ENCODE assay signal across 8 cellular contexts in the genomic region with DNA sequence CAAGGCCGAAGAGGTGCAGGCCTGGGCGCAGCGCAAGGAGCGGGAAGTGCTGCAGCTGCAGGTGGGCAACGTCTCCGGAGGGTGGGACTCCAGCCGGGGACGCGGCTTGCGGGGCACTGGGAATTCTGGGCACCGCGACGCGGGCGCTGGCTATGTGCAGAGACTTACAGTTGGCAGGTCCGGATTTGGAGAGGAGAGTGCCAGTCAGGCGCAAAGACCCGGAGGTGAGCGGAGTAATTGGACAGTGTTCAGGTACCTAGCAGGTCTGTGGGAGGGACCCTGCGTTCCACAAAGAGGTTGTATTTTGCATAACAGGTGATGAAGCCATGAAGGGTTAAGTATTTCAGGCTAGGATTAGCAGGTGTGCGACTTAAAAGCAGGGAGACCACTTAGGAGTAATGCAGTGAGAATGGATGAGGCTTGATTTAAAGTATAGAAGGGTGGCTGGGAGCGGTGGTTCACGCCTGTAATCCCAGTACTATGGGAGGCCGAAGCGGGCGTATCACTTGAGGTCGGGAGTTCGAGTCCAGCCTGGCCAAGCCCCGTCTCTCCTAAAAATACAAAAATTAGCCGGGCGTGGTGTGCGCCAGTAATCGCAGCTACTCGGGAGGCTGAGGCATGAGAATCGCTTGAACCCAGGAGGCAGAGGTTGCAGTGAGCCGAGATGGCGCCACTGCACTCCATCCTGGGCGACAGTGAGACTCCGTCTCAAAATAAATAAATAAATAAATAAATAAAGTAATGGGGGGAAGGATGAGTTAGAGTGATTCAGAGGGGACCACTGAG. TPM values are rescaled to one million over a fixed set of nuclear protein-coding genes. Genes with fewer than 3 reads are reported as not detected.
DNase-seq lines count a peak whose midpoint lies in the region; ATAC-seq, FAIRE-seq and TF ChIP-seq lines count a peak whose summit lies in the region.

No MANE protein-coding gene starts in this region.

- H3K36me3 Mint-ChIP-seq in brain = peaks cover 29% of the 10 kb centered on the region

- H3K27me3 ChIP-seq in HepG2 (ENCODE audit: control insufficient read depth in 1 of 2, insufficient read depth in 2 of 2, low read length in 2 of 2) = no peaks in the 10 kb centered on the region; a peak in 1 of 5 replicates
- no peaks in the 10 kb centered on the region for H3K27me3 ChIP-seq in thyroid gland

- no peak for TF ChIP-seq CTCF in 22Rv1 (IDR thresholded peaks at IDR 0.05)
- TF ChIP-seq CTCF in brain (conservative IDR thresholded peaks at IDR 0.05) = no peak
- TF ChIP-seq CTCF in HepG2 (CRISPR knock-in tag; IDR thresholded peaks at IDR 0.05) = no peak
- no peak for TF ChIP-seq CTCF in thyroid gland (IDR thresholded peaks at IDR 0.05)

- no peak for TF ChIP-seq POLR2A in HepG2 (IDR thresholded peaks at IDR 0.05; ENCODE audit: insufficient read depth in 1 of 2, low read depth in 2 of 2, low read length in 2 of 2)
- peak in 1 of 2 donors; percentile 52 for TF ChIP-seq POLR2A in thyroid gland (IDR thresholded peaks at IDR 0.05)

- H3K79me2 ChIP-seq in HepG2 (ENCODE audit: insufficient read depth, low read length) = peaks cover 18% of the 10 kb centered on the region

- H3K4me3 ChIP-seq in HepG2 (replicated peaks in 1 of 3; ENCODE audit: insufficient read depth in 1 of 3, low read depth in 2 of 3, low read length in 3 of 3) (peak overlapping the region; percentile 89 to 97 (median 95)), thyroid gland (replicated peaks in 1 of 3) (peak overlapping the region; percentile 87 to 96 (median 89))

- DNase-seq in NCI-H2227 treated with DMSO at 0.1 percent for 48 hours (lab: John Stamatoyannopoulos, UW) = peak; percentile 37
- peak; percentile 47 for DNase-seq in HepG2 (ENCODE audit: low spot score)
- DNase-seq in thyroid gland = peak; percentile 64 to 75
- DNase-seq in T-helper 9 cell = no peak

- no peaks in the 10 kb centered on the region for H3K9me3 ChIP-seq in HepG2 (ENCODE audit: low read length)
- H3K9me3 ChIP-seq in thyroid gland = no peaks in the 10 kb centered on the region

- in situ Hi-C loops in HepG2 (cut with HindIII; ENCODE audit: extremely low pct_ligation_motif_present, low pct_unique_long_range_greater_than_20kb) = no loop called here

- CTCF ChIA-PET in HepG2 (lab: Yijun Ruan, JAX; ENCODE audit: low intra/inter-chr PET ratio, low total read pairs) = no interaction called here

- H2AFZ ChIP-seq in HepG2 (ENCODE audit: low read length) = no peak overlapping the region

- peaks cover 18 to 29% of the 10 kb centered on the region in 2 experiments for H3K36me3 ChIP-seq in HepG2 (replicated peaks in 1 of 2; ENCODE audit: control insufficient read depth in 1 of 2, insufficient read depth in 2 of 2, low read length in 2 of 2)
- H3K36me3 ChIP-seq in thyroid gland = peaks cover 15 to 24% of the 10 kb centered on the region in 2 donors

- no TSS peak for BruUV-seq in HepG2 (replicated peaks; lab: Mats Ljungman, UMichigan)

- peak overlapping the region; percentile 63 to 95 (median 88) for H3K27ac Mint-ChIP-seq in brain

- no peaks in the 10 kb centered on the region for H3K9me3 Mint-ChIP-seq in brain

- no peak for FAIRE-seq in HepG2 (lab: Jason Lieb, UNC)

- H4K20me1 ChIP-seq in HepG2 (ENCODE audit: insufficient read depth, low read length) = no peaks in the 10 kb centered on the region

- H3K27ac ChIP-seq in 22Rv1 (peak overlapping the region; percentile 88), HepG2 (ENCODE audit: extremely low read length, insufficient read depth, low read length) (peak overlapping the region; percentile 85), thyroid gland (peak overlapping the region in 2 of 3 donors; percentile 64 to 83)

- peaks cover 44% of the 10 kb centered on the region for H3K4me1 ChIP-seq in HepG2 (ENCODE audit: insufficient read depth, low read length)
- peaks cover 10 to 17% of the 10 kb centered on the region in 2 donors for H3K4me1 ChIP-seq in thyroid gland

- WGBS in HepG2 (ENCODE audit: low lambda C conversion rate) = 49% methylated on average over 29 of the region's 39 CpGs
- 49 to 52% methylated on average over 29 of the region's 39 CpGs for WGBS in thyroid gland, 2 donors

- intact Hi-C loops in HepG2 (cut with micrococcal nuclease; ENCODE audit: unreplicated experiment) = loop anchor here (10.0 kb wide), 1 partner anchor 132 kb away; no protein-coding TSS in a partner anchor
- intact Hi-C loops in thyroid gland (cut with DNase I) = no loop called here

- POLR2A ChIA-PET in HepG2 (lab: Yijun Ruan, JAX) = interaction anchor here (0.7 to 2.4 kb wide), 4 partner anchors 10 to 100 kb away, joined by 3 to 10 read pairs (median 4); no protein-coding TSS in a partner anchor

- peak overlapping the region; percentile 90 to 93 (median 91) for H3K4me3 Mint-ChIP-seq in brain

- peak overlapping the region; percentile 99 for H3K4me2 ChIP-seq in HepG2 (ENCODE audit: low read depth, low read length)

- ATAC-seq in GM21447 (IDR thresholded peaks at IDR 0.05; ENCODE audit: unreplicated experiment) (peak; percentile 4), HepG2 (peak; percentile 3), HG03095 (IDR thresholded peaks at IDR 0.05; ENCODE audit: unreplicated experiment) (no peak)

- peaks cover 20% of the 10 kb centered on the region for H3K4me1 Mint-ChIP-seq in brain

- no peak for TF ChIP-seq EP300 in HepG2 (IDR thresholded peaks at IDR 0.05; ENCODE audit: low read depth in 2 of 2, low read length in 2 of 2)
- no peak for TF ChIP-seq EP300 in HepG2 (CRISPR knock-in tag; IDR thresholded peaks at IDR 0.05; ENCODE audit: borderline replicate concordance)

- no peaks in the 10 kb centered on the region for H3K27me3 Mint-ChIP-seq in brain

- peak overlapping the region; percentile 89 for H3K9ac ChIP-seq in HepG2 (ENCODE audit: insufficient read depth, low read depth, low read length)

- TF ChIP-seq RAD21 in HepG2 (CRISPR knock-in tag; IDR thresholded peaks at IDR 0.05) = no peak

RNA-seq across cellular contexts. Expression of gene MRPS26, which starts 1.0 kb away (rescaled TPM):
- polyA plus RNA-seq in brain (ENCODE audit: insufficient read depth, low read depth, low replicate concordance) (107 TPM), HepG2 (2011; rRNA removed) (89.8 and 96.6 TPM in 2 replicates)
- total RNA-seq in HepG2 (2016; rRNA removed; fragmentation: Illumina TruSeq; extraction: Trizol) (187 and 201 TPM in 2 replicates), thyroid gland (100 to 1,000 TPM in 2 of 4 donors, 10 to 100 TPM in 2; 56.3 to 148 (median 86.4) TPM)
- 73.7 and 85.4 TPM in 2 replicates for total RNA-seq in HepG2 (2016; cell fraction: cytosol; rRNA removed; fragmentation: Illumina TruSeq; extraction: Trizol; ENCODE audit: low read depth)
- total RNA-seq in HepG2 (2016; cell fraction: insoluble cytoplasmic fraction; rRNA removed; fragmentation: Illumina TruSeq; extraction: Trizol) = 186 and 201 TPM in 2 replicates
- total RNA-seq in HepG2 (2016; cell fraction: membrane; rRNA removed; fragmentation: Illumina TruSeq; extraction: Trizol) = 110 and 125 TPM in 2 replicates
- total RNA-seq in HepG2 (2016; cell fraction: nucleus; rRNA removed; fragmentation: Illumina TruSeq; extraction: Trizol) = 63.7 and 71.2 TPM in 2 replicates
- polyA plus RNA-seq in HepG2 (2011; cell fraction: cytosol; rRNA removed) = 91.9 and 140 TPM in 2 replicates
- 52.3 and 57.4 TPM in 2 replicates for polyA plus RNA-seq in HepG2 (2011; cell fraction: nucleus; rRNA removed)
- polyA plus RNA-seq in HepG2 (2012) = 67.7 and 77.8 TPM in 2 replicates
- polyA plus RNA-seq in HepG2 (2016; cell fraction: cytosol; fragmentation: Illumina TruSeq; extraction: Trizol; ENCODE audit: low read depth) = 65.7 and 79.0 TPM in 2 replicates
- 195 and 204 TPM in 2 replicates for polyA plus RNA-seq in HepG2 (2016; cell fraction: insoluble cytoplasmic fraction; fragmentation: Illumina TruSeq; extraction: Trizol; ENCODE audit: low read depth)
- polyA plus RNA-seq in HepG2 (2016; cell fraction: membrane; fragmentation: Illumina TruSeq; extraction: Trizol; ENCODE audit: low read depth) = 80.8 and 93.5 TPM in 2 replicates
- 120 and 125 TPM in 2 replicates for polyA plus RNA-seq in HepG2 (2016; cell fraction: nucleus; fragmentation: Illumina TruSeq; extraction: Trizol; ENCODE audit: insufficient read depth, low read depth)
- polyA minus RNA-seq in HepG2 (2011; rRNA and poly(A)+ RNA removed; ENCODE audit: low replicate concordance) = 22.4 and 55.0 TPM in 2 replicates
- 24.7 and 35.9 TPM in 2 replicates for polyA minus RNA-seq in HepG2 (2011; cell fraction: cytosol; rRNA and poly(A)+ RNA removed)
- polyA minus RNA-seq in HepG2 (2011; cell fraction: nucleus; rRNA and poly(A)+ RNA removed) = 13.3 and 16.5 TPM in 2 replicates

RNA-seq across cellular contexts. Expression of gene GNRH2, which starts 3.4 kb away (rescaled TPM):
- 1.7 TPM for polyA plus RNA-seq in brain (ENCODE audit: insufficient read depth, low read depth, low replicate concordance)
- total RNA-seq in HepG2 (2016; rRNA removed; fragmentation: Illumina TruSeq; extraction: Trizol) = not detected in 2 replicates
- not detected in 2 replicates for total RNA-seq in HepG2 (2016; cell fraction: cytosol; rRNA removed; fragmentation: Illumina TruSeq; extraction: Trizol; ENCODE audit: low read depth)
- total RNA-seq in HepG2 (2016; cell fraction: insoluble cytoplasmic fraction; rRNA removed; fragmentation: Illumina TruSeq; extraction: Trizol) = 0.22 TPM in 1 of 2 replicates, not detected in the other
- total RNA-seq in HepG2 (2016; cell fraction: membrane; rRNA removed; fragmentation: Illumina TruSeq; extraction: Trizol) = not detected in 2 replicates
- total RNA-seq in HepG2 (2016; cell fraction: nucleus; rRNA removed; fragmentation: Illumina TruSeq; extraction: Trizol) = 0.72 and 1.5 TPM in 2 replicates
- polyA plus RNA-seq in HepG2 (2011; rRNA removed) = 0.22 and 0.28 TPM in 2 replicates
- not detected in 2 replicates for polyA plus RNA-seq in HepG2 (2011; cell fraction: cytosol; rRNA removed)
- 2.9 and 3.0 TPM in 2 replicates for polyA plus RNA-seq in HepG2 (2011; cell fraction: nucleus; rRNA removed)
- polyA plus RNA-seq in HepG2 (2012) = 0.37 TPM in 1 of 2 replicates, not detected in the other
- not detected in 2 replicates for polyA plus RNA-seq in HepG2 (2016; cell fraction: cytosol; fragmentation: Illumina TruSeq; extraction: Trizol; ENCODE audit: low read depth)
- polyA plus RNA-seq in HepG2 (2016; cell fraction: insoluble cytoplasmic fraction; fragmentation: Illumina TruSeq; extraction: Trizol; ENCODE audit: low read depth) = not detected in 2 replicates
- not detected in 2 replicates for polyA plus RNA-seq in HepG2 (2016; cell fraction: membrane; fragmentation: Illumina TruSeq; extraction: Trizol; ENCODE audit: low read depth)
- polyA plus RNA-seq in HepG2 (2016; cell fraction: nucleus; fragmentation: Illumina TruSeq; extraction: Trizol; ENCODE audit: insufficient read depth, low read depth) = 0.96 and 1.2 TPM in 2 replicates
- polyA minus RNA-seq in HepG2 (2011; rRNA and poly(A)+ RNA removed; ENCODE audit: low replicate concordance) = 0.21 and 1.1 TPM in 2 replicates
- not detected in 2 replicates for polyA minus RNA-seq in HepG2 (2011; cell fraction: cytosol; rRNA and poly(A)+ RNA removed)
- 5.0 and 7.0 TPM in 2 replicates for polyA minus RNA-seq in HepG2 (2011; cell fraction: nucleus; rRNA and poly(A)+ RNA removed)
- 1 to 10 TPM in 1 of 4 donors, not detected in 3; 1.6 TPM for total RNA-seq in thyroid gland

RNA-seq across cellular contexts. Expression of gene OXT, which starts 24.6 kb away (rescaled TPM):
- polyA plus RNA-seq in brain (ENCODE audit: insufficient read depth, low read depth, low replicate concordance) (not detected), HepG2 (2011; rRNA removed) (not detected in 2 replicates)
- total RNA-seq in HepG2 (2016; rRNA removed; fragmentation: Illumina TruSeq; extraction: Trizol) (not detected in 2 replicates), thyroid gland (not detected)
- not detected in 2 replicates for total RNA-seq in HepG2 (2016; cell fraction: cytosol; rRNA removed; fragmentation: Illumina TruSeq; extraction: Trizol; ENCODE audit: low read depth)
- total RNA-seq in HepG2 (2016; cell fraction: insoluble cytoplasmic fraction; rRNA removed; fragmentation: Illumina TruSeq; extraction: Trizol) = not detected in 2 replicates
- total RNA-seq in HepG2 (2016; cell fraction: membrane; rRNA removed; fragmentation: Illumina TruSeq; extraction: Trizol) = not detected in 2 replicates
- not detected in 2 replicates for total RNA-seq in HepG2 (2016; cell fraction: nucleus; rRNA removed; fragmentation: Illumina TruSeq; extraction: Trizol)
- not detected in 2 replicates for polyA plus RNA-seq in HepG2 (2011; cell fraction: cytosol; rRNA removed)
- not detected in 2 replicates for polyA plus RNA-seq in HepG2 (2011; cell fraction: nucleus; rRNA removed)
- polyA plus RNA-seq in HepG2 (2012) = not detected in 2 replicates
- not detected in 2 replicates for polyA plus RNA-seq in HepG2 (2016; cell fraction: cytosol; fragmentation: Illumina TruSeq; extraction: Trizol; ENCODE audit: low read depth)
- polyA plus RNA-seq in HepG2 (2016; cell fraction: insoluble cytoplasmic fraction; fragmentation: Illumina TruSeq; extraction: Trizol; ENCODE audit: low read depth) = not detected in 2 replicates
- not detected in 2 replicates for polyA plus RNA-seq in HepG2 (2016; cell fraction: membrane; fragmentation: Illumina TruSeq; extraction: Trizol; ENCODE audit: low read depth)
- polyA plus RNA-seq in HepG2 (2016; cell fraction: nucleus; fragmentation: Illumina TruSeq; extraction: Trizol; ENCODE audit: insufficient read depth, low read depth) = not detected in 2 replicates
- not detected in 2 replicates for polyA minus RNA-seq in HepG2 (2011; rRNA and poly(A)+ RNA removed; ENCODE audit: low replicate concordance)
- polyA minus RNA-seq in HepG2 (2011; cell fraction: cytosol; rRNA and poly(A)+ RNA removed) = not detected in 2 replicates
- polyA minus RNA-seq in HepG2 (2011; cell fraction: nucleus; rRNA and poly(A)+ RNA removed) = not detected in 2 replicates

RNA-seq across cellular contexts. Expression of gene AVP, which starts 37.7 kb away (rescaled TPM):
- polyA plus RNA-seq in brain (ENCODE audit: insufficient read depth, low read depth, low replicate concordance) = 1,079 TPM
- total RNA-seq in HepG2 (2016; rRNA removed; fragmentation: Illumina TruSeq; extraction: Trizol) = not detected in 2 replicates
- not detected in 2 replicates for total RNA-seq in HepG2 (2016; cell fraction: cytosol; rRNA removed; fragmentation: Illumina TruSeq; extraction: Trizol; ENCODE audit: low read depth)
- not detected in 2 replicates for total RNA-seq in HepG2 (2016; cell fraction: insoluble cytoplasmic fraction; rRNA removed; fragmentation: Illumina TruSeq; extraction: Trizol)
- not detected in 2 replicates for total RNA-seq in HepG2 (2016; cell fraction: membrane; rRNA removed; fragmentation: Illumina TruSeq; extraction: Trizol)
- total RNA-seq in HepG2 (2016; cell fraction: nucleus; rRNA removed; fragmentation: Illumina TruSeq; extraction: Trizol) = not detected in 2 replicates
- polyA plus RNA-seq in HepG2 (2011; rRNA removed) = 0.12 and 0.21 TPM in 2 replicates
- 0.22 and 0.74 TPM in 2 replicates for polyA plus RNA-seq in HepG2 (2011; cell fraction: cytosol; rRNA removed)
- 0.37 and 0.38 TPM in 2 replicates for polyA plus RNA-seq in HepG2 (2011; cell fraction: nucleus; rRNA removed)
- polyA plus RNA-seq in HepG2 (2012) = not detected in 2 replicates
- polyA plus RNA-seq in HepG2 (2016; cell fraction: cytosol; fragmentation: Illumina TruSeq; extraction: Trizol; ENCODE audit: low read depth) = not detected in 2 replicates
- not detected in 2 replicates for polyA plus RNA-seq in HepG2 (2016; cell fraction: insoluble cytoplasmic fraction; fragmentation: Illumina TruSeq; extraction: Trizol; ENCODE audit: low read depth)
- not detected in 2 replicates for polyA plus RNA-seq in HepG2 (2016; cell fraction: membrane; fragmentation: Illumina TruSeq; extraction: Trizol; ENCODE audit: low read depth)
- polyA plus RNA-seq in HepG2 (2016; cell fraction: nucleus; fragmentation: Illumina TruSeq; extraction: Trizol; ENCODE audit: insufficient read depth, low read depth) = not detected in 2 replicates
- polyA minus RNA-seq in HepG2 (2011; rRNA and poly(A)+ RNA removed; ENCODE audit: low replicate concordance) = not detected in 2 replicates
- polyA minus RNA-seq in HepG2 (2011; cell fraction: cytosol; rRNA and poly(A)+ RNA removed) = not detected in 2 replicates
- polyA minus RNA-seq in HepG2 (2011; cell fraction: nucleus; rRNA and poly(A)+ RNA removed) = not detected in 2 replicates
- not detected for total RNA-seq in thyroid gland
